ENCODE assay signal across 11 cellular contexts in the genomic region with DNA sequence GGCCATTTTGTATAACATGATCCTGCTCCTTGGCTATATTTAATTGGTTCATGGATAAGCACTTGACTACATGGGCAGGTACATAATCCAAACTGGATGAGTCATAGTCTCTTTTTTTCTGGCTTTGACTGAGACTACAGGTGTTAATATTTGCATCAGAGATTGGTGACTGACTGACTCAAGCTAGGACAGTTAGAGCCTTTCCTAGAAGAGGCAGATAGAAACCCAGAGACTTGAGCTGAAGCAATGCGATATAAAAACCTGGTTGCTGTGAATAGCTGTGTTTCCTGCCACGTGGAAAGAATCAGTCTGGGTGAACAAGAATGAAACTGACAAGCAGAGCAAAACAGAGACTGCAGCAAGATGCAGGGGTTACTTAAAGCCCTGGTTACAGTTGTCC.
DNase-seq lines count a peak whose midpoint lies in the region; ATAC-seq and TF ChIP-seq lines count a peak whose summit lies in the region.
"Had no signal": no experiment of that assay in that cellular context is flagged by ENCODE, and none has a peak within 500 bp of the region (broad histone marks: within the 10 kb centered on the region; RNA-seq: fewer than 3 reads in every experiment).

No MANE protein-coding gene starts in this region.

- H2BK120ac ChIP-seq in H9 (ENCODE audit: low read depth, low read length, poor library complexity, severe bottlenecking) = no peak overlapping the region

- no peak overlapping the region for H3K4me3 Mint-ChIP-seq in H9

- H3K56ac ChIP-seq in H9 (ENCODE audit: insufficient read length, low read depth, low read length) = no peak overlapping the region

- TF ChIP-seq CTCF in epithelial cell of esophagus (IDR thresholded peaks at IDR 0.05; ENCODE audit: insufficient read depth, low read depth, low read length, missing control alignments) = no peak
- no peak for TF ChIP-seq CTCF in H9 (conservative IDR thresholded peaks at IDR 0.05)

- H2BK5ac ChIP-seq in H9 (ENCODE audit: insufficient read length, low read length) = no peak overlapping the region

- H3K79me2 ChIP-seq in H9 (ENCODE audit: insufficient read depth, low read length) = no peaks in the 10 kb centered on the region
- H3K79me2 ChIP-seq: parathyroid adenoma had no signal

- no peaks in the 10 kb centered on the region; the same call in 1 of the 2 replicates for H3K4me1 ChIP-seq in H9 (ENCODE audit: insufficient read depth, low read length)
- H3K4me1 ChIP-seq: parathyroid adenoma had no signal

- H4K5ac ChIP-seq in H9 (ENCODE audit: insufficient read length, low read depth, low read length) = no peak overlapping the region

- H2BK12ac ChIP-seq in H9 (ENCODE audit: insufficient read length, low read depth, low read length) = no peak overlapping the region

- H3T11ph ChIP-seq in H9 (ENCODE audit: low read length) = no peak overlapping the region

- no CpG with 5 or more reads among the region's 2 CpGs for WGBS in H9 (ENCODE audit: extremely low coverage, insufficient read length, low lambda C conversion rate)

- H3K23ac ChIP-seq in H9 (ENCODE audit: insufficient read length, low read depth, low read length) = no peak overlapping the region

- no peak overlapping the region for H3K4ac ChIP-seq in H9 (ENCODE audit: low read depth, low read length)

- H4K91ac ChIP-seq in H9 (ENCODE audit: insufficient read length, low read depth, low read length) = no peak overlapping the region

- no peak overlapping the region for H3K4me2 ChIP-seq in H9 (ENCODE audit: insufficient read depth, insufficient read length, low read length)

- DNase-seq in epithelial cell of esophagus (ENCODE audit: low read depth) (peak; percentile 75), superior temporal gyrus (ENCODE audit: extremely low spot score) (no peak), DMS79 (lab: John Stamatoyannopoulos, UW) (no peak), SIG-M5 treated with dmso at 0.1 percent for 504 hours (lab: John Stamatoyannopoulos, UW; ENCODE audit: unreplicated experiment) (no peak), H9 (no peak)
- DNase-seq: T-helper 9 cell had no signal

- no peak overlapping the region for H3K4me3 ChIP-seq in epithelial cell of esophagus (ENCODE audit: low read length)

- H3K27ac Mint-ChIP-seq in H9 = no peak overlapping the region

- no peak overlapping the region for H2BK15ac ChIP-seq in H9 (ENCODE audit: low read depth, low read length)

- peak; percentile 95 for ATAC-seq in GM18858 (IDR thresholded peaks at IDR 0.05; ENCODE audit: unreplicated experiment)
- ATAC-seq in GM21423 (IDR thresholded peaks at IDR 0.05; ENCODE audit: unreplicated experiment) = peak; percentile 90
- ATAC-seq in HG03442 (IDR thresholded peaks at IDR 0.05; ENCODE audit: unreplicated experiment) = peak; percentile 94

- H2BK20ac ChIP-seq in H9 (ENCODE audit: low read depth, low read length, poor library complexity, severe bottlenecking) = no peak overlapping the region

- no peak overlapping the region for H4K8ac ChIP-seq in H9 (replicated peaks; ENCODE audit: insufficient read length, low read depth, low read length)

- peaks cover 0 to 2% (median 0%) of the 10 kb centered on the region in 3 experiments; a peak in 1 of 7 replicates for H3K36me3 Mint-ChIP-seq in H9 (ENCODE audit: insufficient read depth in 1 of 3, low read depth in 3 of 3)

- H3K14ac ChIP-seq in H9 (ENCODE audit: insufficient read depth, low read length) = no peak overlapping the region

- H3K27me3 Mint-ChIP-seq in H9 (ENCODE audit: low read depth) = peaks cover 18% of the 10 kb centered on the region; the same call in 1 of the 2 replicates

- no peaks in the 10 kb centered on the region for H3K23me2 ChIP-seq in H9 (ENCODE audit: insufficient read length, low read depth, low read length, poor library complexity, severe bottlenecking)

- H3K9ac ChIP-seq in H9 (ENCODE audit: extremely low read depth, insufficient read length, low read length) = no peak overlapping the region
- H3K9ac ChIP-seq: parathyroid adenoma had no signal

- H2AFZ ChIP-seq in H9 (ENCODE audit: low read length) = no peak overlapping the region
- H2AFZ ChIP-seq: parathyroid adenoma had no signal

- H3K9me3 ChIP-seq in H9 (ENCODE audit: control insufficient read depth, low read depth, low read length) = no peaks in the 10 kb centered on the region

- no peaks in the 10 kb centered on the region for H3K27me3 ChIP-seq in H9 (ENCODE audit: insufficient read depth, low read length)

- no peaks in the 10 kb centered on the region for H3K79me1 ChIP-seq in H9 (ENCODE audit: insufficient read depth, low read depth, low read length, poor library complexity, severe bottlenecking)

- H3K18ac ChIP-seq in H9 (ENCODE audit: insufficient read length, low read depth, low read length) = no peak overlapping the region

- peaks cover 12 to 15% of the 10 kb centered on the region in 2 experiments for H3K4me1 Mint-ChIP-seq in H9

- H3K27ac ChIP-seq in H9 (ENCODE audit: insufficient read length, low read depth, low read length) = no peak overlapping the region
- H3K27ac ChIP-seq: epithelial cell of prostate, parathyroid adenoma had no signal

- no peak overlapping the region for H2AK5ac ChIP-seq in H9 (ENCODE audit: insufficient read length, low read length)

- no peaks in the 10 kb centered on the region for H4K20me1 ChIP-seq in H9 (ENCODE audit: control insufficient read depth, insufficient read depth, insufficient read length)

- H3K9me3 Mint-ChIP-seq in H9 = peaks cover 0 to 10% of the 10 kb centered on the region in 2 experiments; a peak in 3 of 5 replicates
